Comparison of ENCODE assay signal across 1 cellular context in genomic region chr15:77603616-77604406, GRCh38.
TF ChIP-seq lines count a peak whose summit lies in the region.

No MANE protein-coding gene starts in this region.

TF ChIP-seq in H1, 55 proteins besides CTCF, POLR2A, EP300 and RAD21:
- TF ChIP-seq RXRA (IDR thresholded peaks at IDR 0.05; ENCODE audit: insufficient read depth, low read depth, low read length) (no peak), JUN (IDR thresholded peaks at IDR 0.05; ENCODE audit: low read depth, low read length) (no peak), POU5F1 (IDR thresholded peaks at IDR 0.05; ENCODE audit: low read depth, low read length) (no peak), CHD1 (IDR thresholded peaks at IDR 0.05; ENCODE audit: low read depth, low read length) (no peak), ATF3 (IDR thresholded peaks at IDR 0.05; ENCODE audit: insufficient read depth, low read depth, low read length) (no peak), MAFK (IDR thresholded peaks at IDR 0.05; ENCODE audit: low read depth, low read length) (no peak), SUZ12 (IDR thresholded peaks at IDR 0.05; ENCODE audit: low read length) (no peak), RNF2 (IDR thresholded peaks at IDR 0.05; ENCODE audit: borderline replicate concordance, low read depth, low read length, missing control alignments, poor library complexity, severe bottlenecking) (no peak), CTBP2 (IDR thresholded peaks at IDR 0.05; ENCODE audit: borderline replicate concordance, insufficient read depth, insufficient read length, low read length) (no peak)
